ENCODE assay signal across 14 cellular contexts in genomic region chr5:119996128-119996527, GRCh38.
"Had no signal": no experiment of that assay in that cellular context is flagged by ENCODE, and none has a peak within 500 bp of the region (broad histone marks: within the 10 kb centered on the region; RNA-seq: fewer than 3 reads in every experiment).

No MANE protein-coding gene starts in this region.

- DNase-seq: activated CD4-positive, alpha-beta T cell treated with anti-CD3 and anti-CD28 coated beads, Interleukin-2, amount 50 U/mL, for 1 hour; activated CD8-positive, alpha-beta memory T cell treated with anti-CD3 and anti-CD28 coated beads for 24 hours; activated naive CD8-positive, alpha-beta T cell treated with anti-CD3 and anti-CD28 coated beads for 36 hours; foreskin keratinocyte; glutamatergic neuron; kidney glomerular epithelial cell; nephron progenitor cell; occipital lobe; right cardiac atrium; stimulated activated naive CD8-positive, alpha-beta T cell treated with anti-CD3 and anti-CD28 coated beads, Interleukin-15, Interleukin-2, amounts not matched to agents 100 U/mL and 50 U/mL, for 24 hours; T-helper 9 cell; transverse colon had no signal

- H3K4me3 ChIP-seq: prostate gland, transverse colon had no signal

- ATAC-seq: activated CD4-positive, CD25-positive, alpha-beta regulatory T cell treated with anti-CD3 and anti-CD28 coated beads, Interleukin-2, amount 50 U/mL, for 24 hours; foreskin keratinocyte; right cardiac atrium; stimulated activated naive CD8-positive, alpha-beta T cell treated with anti-CD3 and anti-CD28 coated beads, Interleukin-15, Interleukin-2, amounts not matched to agents 100 U/mL and 50 U/mL, for 24 hours had no signal
